In the genomic region with DNA sequence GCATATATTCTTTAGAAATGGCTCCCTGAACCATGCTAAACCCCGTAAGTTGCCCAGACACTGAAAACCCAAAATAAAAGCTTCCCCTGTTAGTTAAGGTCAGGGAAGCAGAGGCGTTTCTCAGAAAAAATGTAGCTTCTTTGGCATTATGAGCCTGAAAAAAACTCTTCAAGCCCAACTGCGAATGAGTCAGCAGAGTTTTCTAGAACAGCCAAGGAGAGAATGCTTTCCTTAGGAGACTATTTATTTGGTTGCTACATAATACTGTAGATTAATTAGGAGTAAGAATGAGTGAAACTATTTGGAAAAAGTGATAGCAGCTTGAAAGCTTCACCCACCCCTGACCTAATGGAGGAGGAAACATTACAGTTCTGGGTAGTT, we compare ENCODE assay signal across 10 cellular contexts. TPM values are rescaled to one million over a fixed set of nuclear protein-coding genes. Genes with fewer than 3 reads are reported as not detected.
DNase-seq lines count a peak whose midpoint lies in the region; ATAC-seq, FAIRE-seq and TF ChIP-seq lines count a peak whose summit lies in the region.
"Had no signal": no experiment of that assay in that cellular context is flagged by ENCODE, and none has a peak within 500 bp of the region (broad histone marks: within the 10 kb centered on the region; RNA-seq: fewer than 3 reads in every experiment).

No MANE protein-coding gene starts in this region.

- DNase-seq in HCEC 1CT: peak; percentile 23
- peak in 1 of 4 experiments; percentile 20 for DNase-seq in K562 (ENCODE audit: extremely low read depth in 1 of 4, low spot score in 3 of 4)
- DNase-seq in left ventricle myocardium inferior: no peak
- no peak for DNase-seq in stimulated activated effector memory CD8-positive, alpha-beta T cell treated with anti-CD3 and anti-CD28 coated beads, Interleukin-12 subunit alpha, Interleukin-12 subunit beta, amount 100 ng/mL, for 72 hours (ENCODE audit: low spot score in 2 of 2)
- no peak for DNase-seq in NOMO-1 (lab: John Stamatoyannopoulos, UW; ENCODE audit: unreplicated experiment in 2 of 2)
- DNase-seq: NCI-H69 had no signal

- H3K9me3 ChIP-seq in K562 (replicated peaks; ENCODE audit: control insufficient read depth, insufficient read depth, low read depth, low read length) (no peaks in the 10 kb centered on the region), left ventricle myocardium inferior (replicated peaks) (no peaks in the 10 kb centered on the region)

- no peaks in the 10 kb centered on the region for H3K36me3 Mint-ChIP-seq in stimulated activated effector memory CD8-positive, alpha-beta T cell treated with anti-CD3 and anti-CD28 coated beads, Interleukin-12 subunit alpha, Interleukin-12 subunit beta, amount 100 ng/mL, for 72 hours
- H3K36me3 Mint-ChIP-seq: brain had no signal

- TF ChIP-seq RAD21 in K562 (CRISPR knock-in tag; conservative IDR thresholded peaks at IDR 0.05 in 1 of 2, IDR thresholded peaks at IDR 0.05 in 1 of 2): no peak

- no peak for FAIRE-seq in K562 (lab: Jason Lieb, UNC)

- H3K4me1 ChIP-seq in K562 (replicated peaks in 1 of 2; ENCODE audit: control insufficient read depth in 2 of 2, insufficient read depth in 2 of 2, low read length in 2 of 2) (peaks cover 0 to 6% of the 10 kb centered on the region in 2 experiments; a peak in 1 of 5 replicates), left ventricle myocardium inferior (no peaks in the 10 kb centered on the region)

- H3K36me3 ChIP-seq in K562 (ENCODE audit: control insufficient read depth, insufficient read depth, low read length): peaks cover 46% of the 10 kb centered on the region; the same call in 2 of the 3 replicates
- no peaks in the 10 kb centered on the region for H3K36me3 ChIP-seq in left ventricle myocardium inferior

- no TSS peak for BruUV-seq in K562 (replicated peaks; lab: Mats Ljungman, UMichigan)

- H3K79me2 ChIP-seq in K562 (ENCODE audit: control insufficient read depth, insufficient read depth, low read length): no peaks in the 10 kb centered on the region

- ATAC-seq in K562: no peak
- peak; percentile 65 for ATAC-seq in stimulated activated effector memory CD8-positive, alpha-beta T cell treated with anti-CD3 and anti-CD28 coated beads, Interleukin-12 subunit alpha, Interleukin-12 subunit beta, amount 100 ng/mL, for 72 hours
- no peak for ATAC-seq in GM19463 (IDR thresholded peaks at IDR 0.05; ENCODE audit: unreplicated experiment)
- ATAC-seq in HG02610 (IDR thresholded peaks at IDR 0.05; ENCODE audit: unreplicated experiment): no peak

- TF ChIP-seq CTCF in K562 (IDR thresholded peaks at IDR 0.05 in 2 of 3, conservative IDR thresholded peaks at IDR 0.05 in 1 of 3; ENCODE audit: insufficient read depth in 2 of 3, low read depth in 1 of 3, low read length in 3 of 3): no peak
- no peak for TF ChIP-seq CTCF in left ventricle myocardium inferior (IDR thresholded peaks at IDR 0.05; ENCODE audit: borderline replicate concordance)

- H2AFZ ChIP-seq in K562 (ENCODE audit: low read depth, low read length): peak overlapping the region; percentile 38; the same call in 1 of the 2 replicates

- no peak for TF ChIP-seq EP300 in K562 (IDR thresholded peaks at IDR 0.05; ENCODE audit: low read length)

- 54% methylated on average over 3 of the region's 3 CpGs for WGBS in K562 (ENCODE audit: insufficient coverage, low coverage, missing lambda C conversion rate)

- H3K27ac ChIP-seq in K562 (ENCODE audit: extremely low read depth, low read depth, low read length) (peak overlapping the region; percentile 55; the same call in 1 of the 3 replicates), left ventricle myocardium inferior (replicated peaks) (peak overlapping the region; percentile 30)

- peak overlapping the region; percentile 39 for H3K4me3 Mint-ChIP-seq in stimulated activated effector memory CD8-positive, alpha-beta T cell treated with anti-CD3 and anti-CD28 coated beads, Interleukin-12 subunit alpha, Interleukin-12 subunit beta, amount 100 ng/mL, for 72 hours
- H3K4me3 Mint-ChIP-seq: brain had no signal

- peaks cover 21% of the 10 kb centered on the region for H3K4me1 Mint-ChIP-seq in stimulated activated effector memory CD8-positive, alpha-beta T cell treated with anti-CD3 and anti-CD28 coated beads, Interleukin-12 subunit alpha, Interleukin-12 subunit beta, amount 100 ng/mL, for 72 hours

- H3K9me1 ChIP-seq in K562 (ENCODE audit: control insufficient read depth, insufficient read depth, low read length): no peaks in the 10 kb centered on the region

- no peaks in the 10 kb centered on the region for H4K20me1 ChIP-seq in K562 (replicated peaks; ENCODE audit: control insufficient read depth, insufficient read depth, low read length)

- H3K4me2 ChIP-seq in K562 (ENCODE audit: insufficient read depth, low read length): no peak overlapping the region

- H3K27me3 ChIP-seq in K562 (ENCODE audit: control insufficient read depth in 2 of 2, insufficient read depth in 2 of 2, low read length in 2 of 2) (no peaks in the 10 kb centered on the region), left ventricle myocardium inferior (ENCODE audit: low read depth) (no peaks in the 10 kb centered on the region)

- POLR2A ChIA-PET in K562 (lab: Yijun Ruan, JAX): no interaction called here

- H3K27ac Mint-ChIP-seq in stimulated activated effector memory CD8-positive, alpha-beta T cell treated with anti-CD3 and anti-CD28 coated beads, Interleukin-12 subunit alpha, Interleukin-12 subunit beta, amount 100 ng/mL, for 72 hours: peak overlapping the region; percentile 76

- in situ Hi-C loops in K562 (cut with MboI): no loop called here

- CTCF ChIA-PET in K562 (lab: Yijun Ruan, JAX; ENCODE audit: low intra/inter-chr PET ratio): no interaction called here

- TF ChIP-seq POLR2A in K562 (conservative IDR thresholded peaks at IDR 0.05): no peak

- H3K4me3 ChIP-seq in K562 (no peak overlapping the region), left ventricle myocardium inferior (no peak overlapping the region)

- H3K9ac ChIP-seq in K562 (ENCODE audit: insufficient read depth in 1 of 2, low read depth in 2 of 2, low read length in 2 of 2): no peak overlapping the region

- intact Hi-C loops in K562 (cut with micrococcal nuclease) (no loop called here), left ventricle myocardium inferior (cut with micrococcal nuclease) (no loop called here)

- H3K9me3 Mint-ChIP-seq in stimulated activated effector memory CD8-positive, alpha-beta T cell treated with anti-CD3 and anti-CD28 coated beads, Interleukin-12 subunit alpha, Interleukin-12 subunit beta, amount 100 ng/mL, for 72 hours: no peaks in the 10 kb centered on the region

TF ChIP-seq in K562, 482 proteins besides CTCF, POLR2A, EP300 and RAD21 (continues in another document):
- TF ChIP-seq FOSL1 (tag; conservative IDR thresholded peaks at IDR 0.05) (0 out of 2 replicates have a peak, but pooled peaks have one; percentile 28), ZNF316 (IDR thresholded peaks at IDR 0.05) (peak; percentile 18; the same call in 1 of the 2 replicates), MAZ (CRISPR knock-in tag; conservative IDR thresholded peaks at IDR 0.05 in 1 of 2, IDR thresholded peaks at IDR 0.05 in 1 of 2) (no peak), ILK (tag; IDR thresholded peaks at IDR 0.05; ENCODE audit: borderline replicate concordance, low read depth) (no peak), ATF1 (CRISPR knock-in tag; IDR thresholded peaks at IDR 0.05) (no peak), ATF1 (tag; IDR thresholded peaks at IDR 0.05) (no peak), MAFF (IDR thresholded peaks at IDR 0.05; ENCODE audit: low read length) (peak; percentile 4; the same call in 1 of the 2 replicates), ZNF140 (CRISPR knock-in tag; IDR thresholded peaks at IDR 0.05) (no peak), NR2C1 (IDR thresholded peaks at IDR 0.05) (no peak), NR2C1 (tag; IDR thresholded peaks at IDR 0.05) (no peak), RUNX1 (IDR thresholded peaks at IDR 0.05; ENCODE audit: low read depth) (no peak)
- TF ChIP-seq, protein P1, sequence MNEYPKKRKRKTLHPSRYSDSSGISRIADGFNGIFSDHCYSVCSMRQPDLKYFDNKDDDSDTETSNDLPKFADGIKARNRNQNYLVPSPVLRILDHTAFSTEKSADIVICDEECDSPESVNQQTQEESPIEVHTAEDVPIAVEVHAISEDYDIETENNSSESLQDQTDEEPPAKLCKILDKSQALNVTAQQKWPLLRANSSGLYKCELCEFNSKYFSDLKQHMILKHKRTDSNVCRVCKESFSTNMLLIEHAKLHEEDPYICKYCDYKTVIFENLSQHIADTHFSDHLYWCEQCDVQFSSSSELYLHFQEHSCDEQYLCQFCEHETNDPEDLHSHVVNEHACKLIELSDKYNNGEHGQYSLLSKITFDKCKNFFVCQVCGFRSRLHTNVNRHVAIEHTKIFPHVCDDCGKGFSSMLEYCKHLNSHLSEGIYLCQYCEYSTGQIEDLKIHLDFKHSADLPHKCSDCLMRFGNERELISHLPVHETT (CRISPR knock-in tag; conservative IDR thresholded peaks at IDR 0.05 in 1 of 2, IDR thresholded peaks at IDR 0.05 in 1 of 2): no peak

RNA-seq across cellular contexts. Expression of a gene that starts 53.9 kb away (rescaled TPM):
- total RNA-seq in K562 (2011; cell fraction: chromatin; rRNA removed; ENCODE audit: low replicate concordance): 0.21 and 0.67 TPM in 2 replicates
- not detected in 2 replicates for total RNA-seq in K562 (2011; cell fraction: nucleolus; rRNA removed)
- not detected in 2 replicates for total RNA-seq in K562 (2011; cell fraction: nucleoplasm; rRNA removed)
- total RNA-seq in K562 (2014; rRNA removed) (not detected in 2 replicates), K562 (2014; rRNA removed; fragmentation: Illumina TruSeq; extraction: Trizol) (not detected in 2 replicates), K562 (2015; rRNA removed; fragmentation: Illumina TruSeq; extraction: Trizol) (not detected in 2 replicates), K562 (2021) (not detected in 2 replicates), left ventricle myocardium inferior (not detected)
- polyA plus RNA-seq in K562 (2011; rRNA removed) (not detected in 2 replicates), K562 (2014; fragmentation: Illumina TruSeq; extraction: Trizol) (not detected in 2 replicates), K562 (2014; fragmentation: Nextera tagmentation; extraction: Ambion mirVana) (under 1 TPM; 0.04 to 0.31 TPM), K562 (2014; rRNA removed) (not detected in 2 replicates)
- not detected in 2 replicates for polyA plus RNA-seq in K562 (2011; cell fraction: cytosol; rRNA removed)
- polyA plus RNA-seq in K562 (2011; cell fraction: nucleus; rRNA removed): not detected in 2 replicates
- 1.9 and 5.9 TPM in 2 replicates for polyA plus RNA-seq in K562 (2012)
- polyA minus RNA-seq in K562 (2011; rRNA and poly(A)+ RNA removed): not detected in 2 replicates
- not detected in 2 replicates for polyA minus RNA-seq in K562 (2011; cell fraction: cytosol; rRNA and poly(A)+ RNA removed)
- polyA minus RNA-seq in K562 (2011; cell fraction: nucleus; rRNA and poly(A)+ RNA removed): 0.27 and 0.33 TPM in 2 replicates
- total RNA-seq: urinary bladder had no signal
- polyA plus RNA-seq: urinary bladder had no signal
